Comparison of ENCODE assay signal across 10 cellular contexts in the genomic region with DNA sequence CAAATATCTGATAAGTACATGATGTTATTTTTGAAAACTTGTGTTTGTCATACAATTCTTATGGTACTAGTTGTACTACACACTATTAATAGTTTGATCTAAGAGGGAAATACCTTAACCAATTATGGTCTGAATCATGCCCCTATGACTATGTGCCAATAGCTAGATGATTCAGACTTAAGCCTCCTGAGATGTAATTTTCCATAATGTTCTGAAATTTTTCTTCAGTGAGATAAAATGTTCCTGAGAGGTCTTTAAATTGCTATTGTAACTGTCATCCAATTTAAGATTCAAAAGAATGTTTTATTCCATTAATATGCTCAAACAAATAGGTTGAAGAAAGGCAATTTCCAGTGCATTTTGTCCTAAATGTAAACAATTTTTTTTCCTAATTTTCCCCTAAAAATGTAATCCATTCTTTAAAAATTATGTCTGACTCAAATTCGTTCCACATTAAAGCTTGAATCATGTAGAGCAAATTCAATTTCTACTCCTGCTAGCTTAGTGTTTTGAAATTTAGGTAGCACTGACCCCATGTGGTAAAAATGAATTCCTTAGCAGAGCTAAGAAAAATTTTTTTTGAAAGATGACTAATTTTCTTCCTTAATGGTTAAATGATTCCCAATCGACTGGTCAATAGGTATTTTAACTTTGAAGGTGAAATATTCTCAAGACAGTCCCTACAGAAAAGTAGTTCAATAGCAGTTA. TPM values are rescaled to one million over a fixed set of nuclear protein-coding genes. Genes with fewer than 3 reads are reported as not detected.
DNase-seq lines count a peak whose midpoint lies in the region; ATAC-seq lines count a peak whose summit lies in the region.
"Had no signal": no experiment of that assay in that cellular context is flagged by ENCODE, and none has a peak within 500 bp of the region (broad histone marks: within the 10 kb centered on the region; RNA-seq: fewer than 3 reads in every experiment).

No MANE protein-coding gene starts in this region.

- H3K4me3 Mint-ChIP-seq in activated T-cell treated with anti-CD3 and anti-CD28 coated beads, Interleukin-2, amount 50 U/mL, for 24 hours, result no peak overlapping the region
- no peak overlapping the region for H3K4me3 Mint-ChIP-seq in activated T-cell treated with anti-CD3 and anti-CD28 coated beads, Interleukin-2, amount 50 U/mL, for 4 hours

- ATAC-seq in activated T-cell treated with anti-CD3 and anti-CD28 coated beads, Interleukin-2, amount 50 U/mL, for 4 hours, result no peak
- peak; percentile 89 for ATAC-seq in stimulated activated naive CD8-positive, alpha-beta T cell treated with anti-CD3 and anti-CD28 coated beads, Interleukin-15, Interleukin-2, amounts not matched to agents 100 U/mL and 50 U/mL, for 24 hours
- ATAC-seq in HG03342 (IDR thresholded peaks at IDR 0.05; ENCODE audit: unreplicated experiment) (no peak), HG03135 (IDR thresholded peaks at IDR 0.05; ENCODE audit: unreplicated experiment) (no peak)

- no peaks in the 10 kb centered on the region for H3K9me3 Mint-ChIP-seq in activated T-cell treated with anti-CD3 and anti-CD28 coated beads, Interleukin-2, amount 50 U/mL, for 24 hours
- H3K9me3 Mint-ChIP-seq in activated T-cell treated with anti-CD3 and anti-CD28 coated beads, Interleukin-2, amount 50 U/mL, for 4 hours, result no peaks in the 10 kb centered on the region

- H3K27me3 Mint-ChIP-seq in activated T-cell treated with anti-CD3 and anti-CD28 coated beads, Interleukin-2, amount 50 U/mL, for 24 hours, result peaks cover 4% of the 10 kb centered on the region
- H3K27me3 Mint-ChIP-seq in activated T-cell treated with anti-CD3 and anti-CD28 coated beads, Interleukin-2, amount 50 U/mL, for 4 hours (ENCODE audit: low read depth), result no peaks in the 10 kb centered on the region

- H3K36me3 Mint-ChIP-seq in activated T-cell treated with anti-CD3 and anti-CD28 coated beads, Interleukin-2, amount 50 U/mL, for 24 hours (ENCODE audit: low read depth), result peaks cover 17% of the 10 kb centered on the region
- peaks cover 4% of the 10 kb centered on the region for H3K36me3 Mint-ChIP-seq in activated T-cell treated with anti-CD3 and anti-CD28 coated beads, Interleukin-2, amount 50 U/mL, for 4 hours (ENCODE audit: insufficient read depth)

- peaks cover 16% of the 10 kb centered on the region for H3K4me1 Mint-ChIP-seq in activated T-cell treated with anti-CD3 and anti-CD28 coated beads, Interleukin-2, amount 50 U/mL, for 24 hours (ENCODE audit: low read depth)
- H3K4me1 Mint-ChIP-seq in activated T-cell treated with anti-CD3 and anti-CD28 coated beads, Interleukin-2, amount 50 U/mL, for 4 hours (ENCODE audit: low read depth), result no peaks in the 10 kb centered on the region

- no peak for DNase-seq in activated T-cell treated with anti-CD3 and anti-CD28 coated beads, Interleukin-2, amount 50 U/mL, for 24 hours
- no peak for DNase-seq in activated T-cell treated with anti-CD3 and anti-CD28 coated beads, Interleukin-2, amount 50 U/mL, for 4 hours
- DNase-seq in NCI-H69 (lab: John Stamatoyannopoulos, UW) (peak; percentile 0), fibroblast of gingiva (ENCODE audit: low read depth) (peak; percentile 73), ecto neural progenitor cell (ENCODE audit: low spot score) (no peak)
- DNase-seq in stimulated activated naive CD8-positive, alpha-beta T cell treated with anti-CD3 and anti-CD28 coated beads, Interleukin-15, Interleukin-2, amounts not matched to agents 100 U/mL and 50 U/mL, for 24 hours, result no peak
- DNase-seq: DMS153; stimulated activated naive CD4-positive, alpha-beta T cell had no signal

- H3K27ac Mint-ChIP-seq in activated T-cell treated with anti-CD3 and anti-CD28 coated beads, Interleukin-2, amount 50 U/mL, for 24 hours, result peak overlapping the region; percentile 67

RNA-seq across cellular contexts. Expression of a gene that starts 49.1 kb away (rescaled TPM):
- total RNA-seq in activated T-cell treated with anti-CD3 and anti-CD28 coated beads, Interleukin-2, amount 50 U/mL, for 4 hours, result 10 to 100 TPM; 11.1 to 21.2 (median 19.0) TPM

Comparison
In these comparisons a context has a peak if more than half of its experiments do, and no peak if none do; other contexts are left out.
1. DNase-seq: peak in NCI-H69 (single experiment) and fibroblast of gingiva (single experiment); none in activated T-cell treated with anti-CD3 and anti-CD28 coated beads, Interleukin-2, amount 50 U/mL, for 24 hours (single experiment), activated T-cell treated with anti-CD3 and anti-CD28 coated beads, Interleukin-2, amount 50 U/mL, for 4 hours (single experiment), stimulated activated naive CD8-positive, alpha-beta T cell treated with anti-CD3 and anti-CD28 coated beads, Interleukin-15, Interleukin-2, amounts not matched to agents 100 U/mL and 50 U/mL, for 24 hours (single experiment) and ecto neural progenitor cell (single experiment).